ENCODE assay signal across 8 cellular contexts in the genomic region with DNA sequence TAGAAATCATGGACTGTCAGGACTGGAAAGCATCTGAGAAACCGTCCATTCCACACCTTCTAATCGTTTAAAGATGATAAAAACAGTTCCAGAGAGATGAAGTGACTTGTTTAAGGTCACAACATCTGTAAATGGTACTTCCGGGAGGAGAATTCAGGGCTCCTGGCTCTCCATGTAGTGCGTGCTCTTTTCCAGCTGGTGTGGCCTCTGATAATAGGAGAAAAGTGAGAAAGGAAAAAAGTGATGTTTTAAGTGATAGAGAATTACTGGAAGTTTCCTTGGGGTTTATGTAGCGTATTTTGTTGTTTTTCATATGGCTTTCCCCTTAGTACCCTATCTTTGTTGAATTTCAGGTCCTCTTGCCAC. TPM values are rescaled to one million over a fixed set of nuclear protein-coding genes. Genes with fewer than 3 reads are reported as not detected.
DNase-seq lines count a peak whose midpoint lies in the region; ATAC-seq, FAIRE-seq and TF ChIP-seq lines count a peak whose summit lies in the region.

No MANE protein-coding gene starts in this region.

- TF ChIP-seq CTCF in HEK293 (tag by site-specific recombination; IDR thresholded peaks at IDR 0.05), result no peak
- no peak for TF ChIP-seq CTCF in fibroblast of the aortic adventitia (IDR thresholded peaks at IDR 0.05; ENCODE audit: insufficient read depth, low read length)
- TF ChIP-seq CTCF in gastrocnemius medialis (IDR thresholded peaks at IDR 0.05 in 4 of 5, conservative IDR thresholded peaks at IDR 0.05 in 1 of 5), result no peak

- ATAC-seq in gastrocnemius medialis (peak; percentile 4 to 16), HG03097 (IDR thresholded peaks at IDR 0.05; ENCODE audit: low FRiP score, unreplicated experiment) (no peak)

- H3K27ac ChIP-seq in HEK293 (ENCODE audit: extremely low read depth, low read depth, low read length), result 0 out of 2 replicates have a peak overlapping the region, but pooled peaks have one; percentile 39
- H3K27ac ChIP-seq in SJSA1, result peak overlapping the region; percentile 100
- H3K27ac ChIP-seq in gastrocnemius medialis, result peak overlapping the region; percentile 92 to 98 (median 94)

- POLR2A ChIA-PET in HEK293 (lab: Yijun Ruan, JAX), result interaction anchor here (1.3 to 1.4 kb wide), 3 partner anchors 9 to 43 kb away, joined by 3 to 6 read pairs (median 5); partner anchors contain the start of gene TGFBRAP1

- in situ Hi-C loops in gastrocnemius medialis (cut with MboI; ENCODE audit: low sequenced_read_pairs in 4 of 4), result no loop called here

- DNase-seq in GM12892 (ENCODE audit: insufficient read length), result no peak
- no peak for DNase-seq in SJSA1 (ENCODE audit: low read depth in 1 of 2, low spot score in 2 of 2)
- DNase-seq in fibroblast of the aortic adventitia (ENCODE audit: low read depth), result no peak
- DNase-seq in gastrocnemius medialis, result no peak
- DNase-seq in D341Med (ENCODE audit: low spot score), result no peak
- DNase-seq in COR-L47 (lab: John Stamatoyannopoulos, UW), result no peak

- FAIRE-seq in GM12892 (lab: Jason Lieb, UNC), result peak; percentile 14

- H3K36me3 ChIP-seq in HEK293 (ENCODE audit: control insufficient read depth in 2 of 2, insufficient read depth in 1 of 2, low read length in 2 of 2) (peaks cover 33 to 55% of the 10 kb centered on the region in 2 experiments), SJSA1 (peaks cover 53% of the 10 kb centered on the region), gastrocnemius medialis (peaks cover 0 to 34% of the 10 kb centered on the region in 2 donors)

- TF ChIP-seq POLR2A in GM12892 (IDR thresholded peaks at IDR 0.05; ENCODE audit: low read depth, low read length) (no peak), gastrocnemius medialis (IDR thresholded peaks at IDR 0.05) (no peak)

- intact Hi-C loops in gastrocnemius medialis (cut with DNase I; ENCODE audit: low total_unique reads), result loop anchor here (10.0 kb wide), 1 partner anchor 857 kb away; the partner anchor contains the start of gene UXS1

- H3K4me3 ChIP-seq in HEK293 (ENCODE audit: low read depth, low read length), result peak overlapping the region; percentile 89
- peak overlapping the region; percentile 91 for H3K4me3 ChIP-seq in SJSA1
- H3K4me3 ChIP-seq in fibroblast of the aortic adventitia (ENCODE audit: low read depth, low read length), result peak overlapping the region; percentile 96
- H3K4me3 ChIP-seq in gastrocnemius medialis, result peak overlapping the region; percentile 90 to 99 (median 94)

- no peaks in the 10 kb centered on the region for H3K9me3 ChIP-seq in HEK293 (ENCODE audit: control insufficient read depth, insufficient read depth, low read depth, low read length)
- no peaks in the 10 kb centered on the region for H3K9me3 ChIP-seq in SJSA1 (replicated peaks)
- no peaks in the 10 kb centered on the region for H3K9me3 ChIP-seq in gastrocnemius medialis

- H3K4me1 ChIP-seq in HEK293 (ENCODE audit: control insufficient read depth, insufficient read depth, low read length) (peaks cover 2% of the 10 kb centered on the region; the same call in 1 of the 2 replicates), SJSA1 (replicated peaks) (peaks cover 12% of the 10 kb centered on the region), gastrocnemius medialis (peaks cover 20 to 25% of the 10 kb centered on the region in 2 donors)

- H3K27me3 ChIP-seq in SJSA1 (replicated peaks) (no peaks in the 10 kb centered on the region), gastrocnemius medialis (no peaks in the 10 kb centered on the region)

- CTCF ChIA-PET in HEK293 (lab: Yijun Ruan, JAX), result interaction anchor here (1.4 to 4.2 kb wide), 2 partner anchors 9 to 183 kb away, joined by 3 to 23 read pairs; no protein-coding TSS in a partner anchor

TF ChIP-seq in HEK293, 187 proteins besides CTCF, POLR2A, EP300 and RAD21:
- TF ChIP-seq ZNF366 (tag by site-specific recombination; conservative IDR thresholded peaks at IDR 0.05) (no peak), PRDM1 (tag by site-specific recombination; IDR thresholded peaks at IDR 0.05) (0 out of 2 replicates have a peak, but pooled peaks have one; percentile 8), ZNF585B (tag by site-specific recombination; IDR thresholded peaks at IDR 0.05) (no peak)

RNA-seq across cellular contexts. Expression of gene C2orf49, which starts 0.7 kb away (rescaled TPM):
- polyA plus RNA-seq in GM12892 (2012; ENCODE audit: missing spikeins), result 18.6 TPM
- total RNA-seq in SJSA1 (2014; rRNA removed; shearing (Covaris generic)), result 18.6 and 19.6 TPM in 2 replicates
- total RNA-seq in fibroblast of the aortic adventitia (ENCODE audit: low replicate concordance) (20.0 and 20.1 TPM in 2 replicates), gastrocnemius medialis (10 to 100 TPM; 12.8 to 26.7 (median 18.6) TPM)

RNA-seq across cellular contexts. Expression of gene TGFBRAP1, which starts 8.5 kb away (rescaled TPM):
- 12.2 TPM for polyA plus RNA-seq in GM12892 (2012; ENCODE audit: missing spikeins)
- total RNA-seq in SJSA1 (2014; rRNA removed; shearing (Covaris generic)), result 16.5 and 25.8 TPM in 2 replicates
- 7.0 and 17.7 TPM in 2 replicates for total RNA-seq in fibroblast of the aortic adventitia (ENCODE audit: low replicate concordance)
- 10 to 100 TPM; 19.7 to 28.9 (median 20.3) TPM for total RNA-seq in gastrocnemius medialis

Comparison
In these comparisons a context has a peak if more than half of its experiments do, and no peak if none do; other contexts are left out.
1. H3K27ac ChIP-seq: peak in every context shown above with its lines; median percentile 100 in SJSA1; 94 in gastrocnemius medialis; 39 in HEK293.